ENCODE assay signal across 8 cellular contexts in genomic region chr3:196322-197153, GRCh38. TPM values are rescaled to one million over a fixed set of nuclear protein-coding genes. Genes with fewer than 3 reads are reported as not detected.
A peak's percentile ranks its signal among the peaks of the same experiment; 100 is the strongest.
DNase-seq lines count a peak whose midpoint lies in the region; ATAC-seq and TF ChIP-seq lines count a peak whose summit lies in the region.

Gene CHL1 (plus strand): TSS chr3:196763. CDS start chr3:319777, 123,014 bp downstream.

- no peaks in the 10 kb centered on the region for H3K79me1 ChIP-seq in mesenchymal stem cell (replicated peaks; ENCODE audit: low read length, poor library complexity, severe bottlenecking)

- H2BK12ac ChIP-seq in mesenchymal stem cell (ENCODE audit: low read length in 2 of 2): no peak within 1 kb of the TSS

- H3K27ac ChIP-seq in 22Rv1 (peak within 1 kb of the TSS; percentile 31; the same call in 1 of the 2 replicates), HEK293 (ENCODE audit: extremely low read depth, low read depth, low read length) (no peak within 1 kb of the TSS; the same call in 1 of the 2 replicates), body of pancreas (no peak within 1 kb of the TSS), mesenchymal stem cell (ENCODE audit: low read length, poor library complexity, severe bottlenecking) (no peak within 1 kb of the TSS), urinary bladder (ENCODE audit: low read depth) (no peak within 1 kb of the TSS)

- no peak within 1 kb of the TSS for H4K91ac ChIP-seq in mesenchymal stem cell (ENCODE audit: low read length)

- H2BK5ac ChIP-seq in mesenchymal stem cell (ENCODE audit: low read depth, low read length, poor library complexity, severe bottlenecking): no peak within 1 kb of the TSS

- H2BK15ac ChIP-seq in mesenchymal stem cell (ENCODE audit: low read depth, poor library complexity, severe bottlenecking): no peak within 1 kb of the TSS

- no peak within 1 kb of the TSS for H4K8ac ChIP-seq in mesenchymal stem cell (ENCODE audit: low read length)

- CTCF ChIA-PET in HEK293 (lab: Yijun Ruan, JAX): no interaction called here

- no peak within 1 kb of the TSS for H3K4ac ChIP-seq in mesenchymal stem cell (ENCODE audit: low read depth in 1 of 2, low read length in 2 of 2)

- H2BK120ac ChIP-seq in mesenchymal stem cell (ENCODE audit: low read depth, low read length): no peak within 1 kb of the TSS

- POLR2A ChIA-PET in HEK293 (lab: Yijun Ruan, JAX): interaction anchor here (0.7 kb wide), 1 partner anchor 102 kb away, joined by 7 read pairs; no protein-coding TSS in a partner anchor

- peak within 1 kb of the TSS; percentile 39 for H3K4me3 ChIP-seq in HEK293 (ENCODE audit: low read depth, low read length)
- peak within 1 kb of the TSS in 1 of 2 donors; percentile 20 for H3K4me3 ChIP-seq in body of pancreas
- peak within 1 kb of the TSS in 1 of 2 experiments; percentile 80 for H3K4me3 ChIP-seq in mesenchymal stem cell (ENCODE audit: insufficient read depth in 1 of 2, low read depth in 1 of 2, low read length in 2 of 2)
- H3K4me3 ChIP-seq in urinary bladder (ENCODE audit: low read depth, low read length): peak within 1 kb of the TSS; percentile 56

- no peak within 1 kb of the TSS for H2AK5ac ChIP-seq in mesenchymal stem cell (ENCODE audit: low read length, severe bottlenecking)

- peak within 1 kb of the TSS; percentile 55 for H3K4me2 ChIP-seq in mesenchymal stem cell (ENCODE audit: low read length, poor library complexity, severe bottlenecking)

- no peak within 1 kb of the TSS for H3K14ac ChIP-seq in mesenchymal stem cell (ENCODE audit: low read length in 2 of 2)

- H3K27me3 ChIP-seq in body of pancreas (peaks cover 4 to 26% of the 10 kb centered on the region in 2 donors), mesenchymal stem cell (ENCODE audit: control insufficient read depth in 1 of 2, insufficient read depth in 1 of 2, low read length in 2 of 2) (peaks cover 15 to 34% of the 10 kb centered on the region in 2 experiments)

- H3K36me3 ChIP-seq in HEK293 (ENCODE audit: control insufficient read depth in 2 of 2, insufficient read depth in 1 of 2, low read length in 2 of 2) (no peaks in the 10 kb centered on the region), body of pancreas (replicated peaks in 1 of 2; ENCODE audit: insufficient read depth in 1 of 2, low read depth in 2 of 2) (no peaks in the 10 kb centered on the region), mesenchymal stem cell (ENCODE audit: control insufficient read depth in 1 of 2, insufficient read depth in 2 of 2, low read depth in 1 of 2, low read length in 2 of 2) (no peaks in the 10 kb centered on the region), urinary bladder (ENCODE audit: insufficient read depth) (no peaks in the 10 kb centered on the region)

- H3K9ac ChIP-seq in mesenchymal stem cell (ENCODE audit: low read length): peak within 1 kb of the TSS; percentile 65

- DNase-seq in body of pancreas (peak in 1 of 4 donors; percentile 13), mesenchymal stem cell (no peak), AG08395 (ENCODE audit: low spot score) (no peak), GF-D8 (lab: John Stamatoyannopoulos, UW) (no peak)

- ATAC-seq in body of pancreas: peak; percentile 42
- no peak for ATAC-seq in GM21723 (IDR thresholded peaks at IDR 0.05; ENCODE audit: unreplicated experiment)

- no peak within 1 kb of the TSS for H3K18ac ChIP-seq in mesenchymal stem cell (ENCODE audit: low read depth in 1 of 2, low read length in 2 of 2)

- TF ChIP-seq POLR2A in body of pancreas (IDR thresholded peaks at IDR 0.05): no peak

- no peak within 1 kb of the TSS for H3K23ac ChIP-seq in mesenchymal stem cell (ENCODE audit: low read length in 2 of 2)

- no peaks in the 10 kb centered on the region for H3K9me3 ChIP-seq in HEK293 (ENCODE audit: control insufficient read depth, insufficient read depth, low read depth, low read length)
- no peaks in the 10 kb centered on the region for H3K9me3 ChIP-seq in body of pancreas
- no peaks in the 10 kb centered on the region for H3K9me3 ChIP-seq in mesenchymal stem cell (ENCODE audit: control insufficient read depth, low read length)

- intact Hi-C loops in body of pancreas (cut with DNase I): no loop called here

- TF ChIP-seq CTCF in 22Rv1 (IDR thresholded peaks at IDR 0.05) (no peak), HEK293 (tag by site-specific recombination; IDR thresholded peaks at IDR 0.05) (no peak), body of pancreas (IDR thresholded peaks at IDR 0.05) (no peak)

- no peak within 1 kb of the TSS for H2AFZ ChIP-seq in mesenchymal stem cell (ENCODE audit: low read depth, low read length)

- WGBS in body of pancreas, 2 donors: 2% methylated on average over 23 to 64 of the region's 64 CpGs
- WGBS in mesenchymal stem cell: 6% methylated on average over 53 of the region's 64 CpGs
- WGBS in urinary bladder: 1% methylated on average over 64 of the region's 64 CpGs

- no peaks in the 10 kb centered on the region for H3K4me1 ChIP-seq in HEK293 (ENCODE audit: control insufficient read depth, insufficient read depth, low read length)
- H3K4me1 ChIP-seq in body of pancreas: peaks cover 23% of the 10 kb centered on the region
- peaks cover 18% of the 10 kb centered on the region for H3K4me1 ChIP-seq in mesenchymal stem cell (ENCODE audit: control insufficient read depth, insufficient read depth, low read depth, low read length)
- H3K4me1 ChIP-seq in urinary bladder (ENCODE audit: insufficient read depth): no peaks in the 10 kb centered on the region

TF ChIP-seq in HEK293, 187 proteins besides CTCF, POLR2A, EP300 and RAD21 (continues in another document):
- TF ChIP-seq ZNF341 (tag by site-specific recombination; IDR thresholded peaks at IDR 0.05; ENCODE audit: low read depth) (peak; percentile 38; the same call in 1 of the 2 replicates), GLIS2 (tag by site-specific recombination; IDR thresholded peaks at IDR 0.05) (peak; percentile 25), ZNF558 (tag by site-specific recombination; IDR thresholded peaks at IDR 0.05) (no peak), PRDM10 (tag by site-specific recombination; IDR thresholded peaks at IDR 0.05) (peak; percentile 50; the same call in 1 of the 2 replicates), ZNF114 (tag by site-specific recombination; IDR thresholded peaks at IDR 0.05) (no peak)
- TF ChIP-seq, protein P1, sequence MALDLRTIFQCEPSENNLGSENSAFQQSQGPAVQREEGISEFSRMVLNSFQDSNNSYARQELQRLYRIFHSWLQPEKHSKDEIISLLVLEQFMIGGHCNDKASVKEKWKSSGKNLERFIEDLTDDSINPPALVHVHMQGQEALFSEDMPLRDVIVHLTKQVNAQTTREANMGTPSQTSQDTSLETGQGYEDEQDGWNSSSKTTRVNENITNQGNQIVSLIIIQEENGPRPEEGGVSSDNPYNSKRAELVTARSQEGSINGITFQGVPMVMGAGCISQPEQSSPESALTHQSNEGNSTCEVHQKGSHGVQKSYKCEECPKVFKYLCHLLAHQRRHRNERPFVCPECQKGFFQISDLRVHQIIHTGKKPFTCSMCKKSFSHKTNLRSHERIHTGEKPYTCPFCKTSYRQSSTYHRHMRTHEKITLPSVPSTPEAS (tag by site-specific recombination; IDR thresholded peaks at IDR 0.05): no peak
- TF ChIP-seq, protein P2, sequence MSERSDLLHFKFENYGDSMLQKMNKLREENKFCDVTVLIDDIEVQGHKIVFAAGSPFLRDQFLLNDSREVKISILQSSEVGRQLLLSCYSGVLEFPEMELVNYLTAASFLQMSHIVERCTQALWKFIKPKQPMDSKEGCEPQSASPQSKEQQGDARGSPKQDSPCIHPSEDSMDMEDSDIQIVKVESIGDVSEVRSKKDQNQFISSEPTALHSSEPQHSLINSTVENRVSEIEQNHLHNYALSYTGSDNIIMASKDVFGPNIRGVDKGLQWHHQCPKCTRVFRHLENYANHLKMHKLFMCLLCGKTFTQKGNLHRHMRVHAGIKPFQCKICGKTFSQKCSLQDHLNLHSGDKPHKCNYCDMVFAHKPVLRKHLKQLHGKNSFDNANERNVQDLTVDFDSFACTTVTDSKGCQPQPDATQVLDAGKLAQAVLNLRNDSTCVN (tag by site-specific recombination; optimal IDR thresholded peaks at IDR 0.05): peak; percentile 40

RNA-seq across cellular contexts. Expression of gene CHL1, which starts in this region (rescaled TPM):
- total RNA-seq in body of pancreas (10 to 100 TPM in 1 of 2 donors, 1 to 10 TPM in 1; 3.0 to 10.6 TPM), urinary bladder (47.3 TPM)
- 0.08 TPM for polyA plus RNA-seq in mesenchymal stem cell (2013, experiment 1 of 2)
- 0.03 TPM for polyA plus RNA-seq in mesenchymal stem cell (2013, experiment 2 of 2)
- 10.7 TPM for polyA plus RNA-seq in urinary bladder
